Comparison of ENCODE assay signal across 38 cellular contexts in genomic region chr4:5067908-5068307, GRCh38. TPM values are rescaled to one million over a fixed set of nuclear protein-coding genes. Genes with fewer than 3 reads are reported as not detected.
"Had no signal": no experiment of that assay in that cellular context is flagged by ENCODE, and none has a peak within 500 bp of the region (broad histone marks: within the 10 kb centered on the region; RNA-seq: fewer than 3 reads in every experiment).

No MANE protein-coding gene starts in this region.

- H3K36me3 Mint-ChIP-seq: activated CD4-positive, alpha-beta memory T cell treated with anti-CD3 and anti-CD28 coated beads for 36 hours; activated naive CD4-positive, alpha-beta T cell treated with anti-CD3 and anti-CD28 coated beads, Interleukin-2, amount 50 U/mL, for 24 hours; activated naive CD8-positive, alpha-beta T cell; activated naive CD8-positive, alpha-beta T cell treated with anti-CD3 and anti-CD28 coated beads, Interleukin-2, amount 10 ng/mL, durations not matched to agents 7 days and 5 days; brain had no signal

- H3K9me3 ChIP-seq: ascending aorta had no signal

- H3K4me1 ChIP-seq: ascending aorta had no signal

- H3K27me3 Mint-ChIP-seq: activated CD4-positive, alpha-beta memory T cell treated with anti-CD3 and anti-CD28 coated beads for 36 hours; activated CD4-positive, alpha-beta T cell treated with anti-CD3 and anti-CD28 coated beads, Interleukin-2, amount 10 ng/mL, durations not matched to agents 7 days and 5 days; activated CD8-positive, alpha-beta T cell treated with anti-CD3 and anti-CD28 coated beads for 36 hours; activated naive CD4-positive, alpha-beta T cell treated with anti-CD3 and anti-CD28 coated beads, Interleukin-2, amount 50 U/mL, for 24 hours had no signal

- FAIRE-seq: bronchial epithelial cell, TTC549 had no signal

- H3K9me3 Mint-ChIP-seq: activated T-helper 17 cell treated with anti-CD3 and anti-CD28 coated beads, Interleukin-2, amount 50 U/mL, for 72 hours; central memory CD8-positive, alpha-beta T cell had no signal

- H3K4me3 Mint-ChIP-seq: activated B cell treated with CpG ODN at 0.5 μM for 24 hours; activated CD4-positive, alpha-beta memory T cell treated with anti-CD3 and anti-CD28 coated beads for 36 hours; activated CD4-positive, alpha-beta T cell treated with anti-CD3 and anti-CD28 coated beads, Interleukin-2, amount 10 ng/mL, durations not matched to agents 7 days and 5 days; activated CD8-positive, alpha-beta T cell treated with anti-CD3 and anti-CD28 coated beads for 36 hours; activated naive CD4-positive, alpha-beta T cell treated with anti-CD3 and anti-CD28 coated beads for 36 hours; activated naive CD4-positive, alpha-beta T cell treated with anti-CD3 and anti-CD28 coated beads, Interleukin-2, amount 50 U/mL, for 24 hours; activated naive CD8-positive, alpha-beta T cell; activated naive CD8-positive, alpha-beta T cell treated with anti-CD3 and anti-CD28 coated beads, Interleukin-2, amount 10 ng/mL, durations not matched to agents 7 days and 5 days; activated naive CD8-positive, alpha-beta T cell treated with anti-CD3 and anti-CD28 coated beads, Interleukin-2, amount 50 U/mL, for 24 hours; activated T-cell treated with anti-CD3 and anti-CD28 coated beads, Interleukin-2, amount 50 U/mL, for 4 hours; activated T-cell treated with anti-CD3 and anti-CD28 coated beads, Interleukin-2, amount 50 U/mL, for 72 hours; activated T-helper 1 cell treated with anti-CD3 and anti-CD28 coated beads, Interleukin-12 subunit alpha, Interleukin-12 subunit beta, Interleukin-2, Interleukin-4 antibody, amounts not matched to agents 30 ng/mL and 10 ng/mL and 1 ng/mL, durations not matched to agents 14 hours and 24 hours and 36 hours; activated T-helper 17 cell treated with anti-CD3 and anti-CD28 coated beads, Interleukin-2, amount 50 U/mL, for 72 hours; brain; central memory CD8-positive, alpha-beta T cell; T-helper 1 cell treated with Interleukin-12 subunit alpha and Interleukin-12 subunit beta and Interleukin-4 antibody, amounts not matched to agents 30 μg/mL and 1 μg/mL, for 36 hours; T-helper 2 cell treated with Interferon-gamma antibody and Interleukin-4, amounts not matched to agents 5 μg/mL and 100 μg/mL, for 36 hours had no signal

- H3K27ac ChIP-seq: ascending aorta, cardiac muscle cell, VCaP had no signal

- H3K4me3 ChIP-seq: ascending aorta, cardiac muscle cell had no signal

- H3K36me3 ChIP-seq: ascending aorta, cardiac muscle cell had no signal

- H3K27me3 ChIP-seq: ascending aorta, cardiac muscle cell had no signal

- H3K4me1 Mint-ChIP-seq: activated B cell treated with CpG ODN at 0.5 μM for 24 hours; activated CD4-positive, alpha-beta T cell treated with anti-CD3 and anti-CD28 coated beads, Interleukin-2, amount 10 ng/mL, durations not matched to agents 7 days and 5 days; activated naive CD4-positive, alpha-beta T cell treated with anti-CD3 and anti-CD28 coated beads, Interleukin-2, amount 50 U/mL, for 24 hours; activated naive CD8-positive, alpha-beta T cell treated with anti-CD3 and anti-CD28 coated beads, Interleukin-2, amount 10 ng/mL, durations not matched to agents 7 days and 5 days; activated naive CD8-positive, alpha-beta T cell treated with anti-CD3 and anti-CD28 coated beads, Interleukin-2, amount 50 U/mL, for 24 hours; activated T-helper 17 cell treated with anti-CD3 and anti-CD28 coated beads, Interleukin-2, amount 50 U/mL, for 72 hours; brain; central memory CD8-positive, alpha-beta T cell had no signal

- H3K27ac Mint-ChIP-seq: activated B cell treated with CpG ODN at 0.5 μM for 24 hours; activated CD4-positive, alpha-beta memory T cell treated with anti-CD3 and anti-CD28 coated beads for 36 hours; activated CD4-positive, alpha-beta T cell treated with anti-CD3 and anti-CD28 coated beads, Interleukin-2, amount 10 ng/mL, durations not matched to agents 7 days and 5 days; activated CD8-positive, alpha-beta T cell treated with anti-CD3 and anti-CD28 coated beads for 36 hours; activated naive CD4-positive, alpha-beta T cell treated with anti-CD3 and anti-CD28 coated beads for 36 hours; activated naive CD4-positive, alpha-beta T cell treated with anti-CD3 and anti-CD28 coated beads, Interleukin-2, amount 50 U/mL, for 24 hours; activated naive CD8-positive, alpha-beta T cell; activated naive CD8-positive, alpha-beta T cell treated with anti-CD3 and anti-CD28 coated beads, Interleukin-2, amount 10 ng/mL, durations not matched to agents 7 days and 5 days; activated naive CD8-positive, alpha-beta T cell treated with anti-CD3 and anti-CD28 coated beads, Interleukin-2, amount 50 U/mL, for 24 hours; activated T-cell treated with anti-CD3 and anti-CD28 coated beads, Interleukin-2, amount 50 U/mL, for 72 hours; activated T-helper 1 cell treated with anti-CD3 and anti-CD28 coated beads, Interleukin-12 subunit alpha, Interleukin-12 subunit beta, Interleukin-2, Interleukin-4 antibody, amounts not matched to agents 30 ng/mL and 10 ng/mL and 1 ng/mL, durations not matched to agents 14 hours and 24 hours and 36 hours; activated T-helper 17 cell treated with anti-CD3 and anti-CD28 coated beads, Interleukin-2, amount 50 U/mL, for 72 hours; brain; T-helper 1 cell treated with Interleukin-12 subunit alpha and Interleukin-12 subunit beta and Interleukin-4 antibody, amounts not matched to agents 30 μg/mL and 1 μg/mL, for 36 hours; T-helper 2 cell treated with Interferon-gamma antibody and Interleukin-4, amounts not matched to agents 5 μg/mL and 100 μg/mL, for 36 hours had no signal

- DNase-seq: activated B cell treated with CpG ODN at 0.5 μM for 24 hours; activated CD4-positive, alpha-beta memory T cell treated with anti-CD3 and anti-CD28 coated beads for 36 hours; activated CD4-positive, alpha-beta T cell treated with anti-CD3 and anti-CD28 coated beads for 4 hours; activated CD4-positive, alpha-beta T cell treated with anti-CD3 and anti-CD28 coated beads, Interleukin-2, amount 10 ng/mL, durations not matched to agents 7 days and 5 days; activated CD4-positive, CD25-positive, alpha-beta regulatory T cell treated with anti-CD3 and anti-CD28 coated beads, Interleukin-2, amount 50 U/mL, for 72 hours; activated CD8-positive, alpha-beta memory T cell treated with anti-CD3 and anti-CD28 coated beads, Interleukin-2, amount 50 U/mL, for 4 hours; activated CD8-positive, alpha-beta T cell treated with anti-CD3 and anti-CD28 coated beads for 36 hours; activated effector memory CD4-positive, alpha-beta T cell treated with anti-CD3 and anti-CD28 coated beads, Interleukin-2, amount 50 U/mL, for 16 hours; activated gamma-delta T cell treated with Interleukin-2 at 50 U/mL for 16 hours; activated naive CD4-positive, alpha-beta T cell; activated naive CD4-positive, alpha-beta T cell treated with anti-CD3 and anti-CD28 coated beads for 36 hours; activated naive CD8-positive, alpha-beta T cell treated with anti-CD3 and anti-CD28 coated beads, Interleukin-2, amount 10 ng/mL, durations not matched to agents 7 days and 5 days; activated naive CD8-positive, alpha-beta T cell treated with anti-CD3 and anti-CD28 coated beads, Interleukin-2, amount 50 U/mL, for 24 hours; activated T-cell treated with anti-CD3 and anti-CD28 coated beads for 4 hours; activated T-cell treated with anti-CD3 and anti-CD28 coated beads, Interleukin-2, amount 50 U/mL, for 1 hour; activated T-cell treated with anti-CD3 and anti-CD28 coated beads, Interleukin-2, amount 50 U/mL, for 4 hours; activated T-cell treated with anti-CD3 and anti-CD28 coated beads, Interleukin-2, amount 50 U/mL, for 72 hours; amygdala; anterior cingulate cortex; caudate nucleus; cerebellar nuclear complex; T-helper 1 cell; T-helper 2 cell; T-helper 9 cell had no signal

RNA-seq across cellular contexts. Expression of gene STK32B, which starts 16.6 kb away (rescaled TPM):
- total RNA-seq: activated B cell treated with CpG ODN at 0.5 μM for 24 hours; activated CD4-positive, alpha-beta memory T cell treated with anti-CD3 and anti-CD28 coated beads for 36 hours; activated CD4-positive, alpha-beta T cell treated with anti-CD3 and anti-CD28 coated beads, Interleukin-2, amount 10 ng/mL, durations not matched to agents 7 days and 5 days; activated CD8-positive, alpha-beta memory T cell treated with anti-CD3 and anti-CD28 coated beads for 36 hours; activated CD8-positive, alpha-beta T cell treated with anti-CD3 and anti-CD28 coated beads for 36 hours; activated naive CD4-positive, alpha-beta T cell treated with anti-CD3 and anti-CD28 coated beads for 36 hours; activated naive CD8-positive, alpha-beta T cell treated with anti-CD3 and anti-CD28 coated beads, Interleukin-2, amount 10 ng/mL, durations not matched to agents 7 days and 5 days; activated T-cell treated with anti-CD3 and anti-CD28 coated beads, Interleukin-2, amount 50 U/mL, for 4 hours; activated T-cell treated with anti-CD3 and anti-CD28 coated beads, Interleukin-2, amount 50 U/mL, for 72 hours; activated T-helper 1 cell treated with anti-CD3 and anti-CD28 coated beads, Interleukin-12 subunit alpha, Interleukin-12 subunit beta, Interleukin-2, Interleukin-4 antibody, amounts not matched to agents 30 ng/mL and 10 ng/mL and 1 ng/mL, durations not matched to agents 14 hours and 24 hours and 36 hours; activated T-helper 17 cell treated with anti-CD3 and anti-CD28 coated beads, Interleukin-2, amount 50 U/mL, for 72 hours; cardiac muscle cell had no signal
- polyA plus RNA-seq: cardiac muscle cell had no signal

RNA-seq across cellular contexts. Expression of gene CYTL1, which starts 48.6 kb away (rescaled TPM):
- total RNA-seq: activated B cell treated with CpG ODN at 0.5 μM for 24 hours; activated CD4-positive, alpha-beta memory T cell treated with anti-CD3 and anti-CD28 coated beads for 36 hours; activated CD4-positive, alpha-beta T cell treated with anti-CD3 and anti-CD28 coated beads, Interleukin-2, amount 10 ng/mL, durations not matched to agents 7 days and 5 days; activated CD8-positive, alpha-beta memory T cell treated with anti-CD3 and anti-CD28 coated beads for 36 hours; activated CD8-positive, alpha-beta T cell treated with anti-CD3 and anti-CD28 coated beads for 36 hours; activated naive CD4-positive, alpha-beta T cell treated with anti-CD3 and anti-CD28 coated beads for 36 hours; activated naive CD8-positive, alpha-beta T cell treated with anti-CD3 and anti-CD28 coated beads, Interleukin-2, amount 10 ng/mL, durations not matched to agents 7 days and 5 days; activated T-cell treated with anti-CD3 and anti-CD28 coated beads, Interleukin-2, amount 50 U/mL, for 4 hours; activated T-cell treated with anti-CD3 and anti-CD28 coated beads, Interleukin-2, amount 50 U/mL, for 72 hours; activated T-helper 1 cell treated with anti-CD3 and anti-CD28 coated beads, Interleukin-12 subunit alpha, Interleukin-12 subunit beta, Interleukin-2, Interleukin-4 antibody, amounts not matched to agents 30 ng/mL and 10 ng/mL and 1 ng/mL, durations not matched to agents 14 hours and 24 hours and 36 hours; activated T-helper 17 cell treated with anti-CD3 and anti-CD28 coated beads, Interleukin-2, amount 50 U/mL, for 72 hours; bronchial epithelial cell had no signal
